In genomic region chrX:107654778-107655761, GRCh38 we compare ENCODE assay signal across 8 cellular contexts. TPM values are rescaled to one million over a fixed set of nuclear protein-coding genes. Genes with fewer than 3 reads are reported as not detected.
DNase-seq lines count a peak whose midpoint lies in the region; ATAC-seq and TF ChIP-seq lines count a peak whose summit lies in the region.

No MANE protein-coding gene starts in this region.

- H3K27me3 ChIP-seq in A673 (replicated peaks; ENCODE audit: insufficient read depth, low read depth, low read length, poor library complexity) (no peaks in the 10 kb centered on the region), SJSA1 (replicated peaks) (no peaks in the 10 kb centered on the region)

- no peak overlapping the region for H3K27ac ChIP-seq in A673 (ENCODE audit: low read depth, low read length, poor library complexity, severe bottlenecking)
- peak overlapping the region; percentile 51 for H3K27ac ChIP-seq in SJSA1

- H3K4me1 ChIP-seq in A673 (ENCODE audit: insufficient read depth, low read length, poor library complexity, severe bottlenecking) = no peaks in the 10 kb centered on the region
- peaks cover 15% of the 10 kb centered on the region for H3K4me1 ChIP-seq in SJSA1 (replicated peaks)

- POLR2A ChIA-PET in A673 (lab: Charles Lee; ENCODE audit: low non-redundant PET) = no interaction called here

- H3K36me3 Mint-ChIP-seq in activated naive CD4-positive, alpha-beta T cell treated with anti-CD3 and anti-CD28 coated beads, Interleukin-2, amount 50 U/mL, for 72 hours = no peaks in the 10 kb centered on the region

- no peaks in the 10 kb centered on the region for H3K9me3 Mint-ChIP-seq in activated naive CD4-positive, alpha-beta T cell treated with anti-CD3 and anti-CD28 coated beads, Interleukin-2, amount 50 U/mL, for 72 hours

- TF ChIP-seq CTCF in A673 (conservative IDR thresholded peaks at IDR 0.05; ENCODE audit: low read depth, low read length) = peak; percentile 85

- H3K36me3 ChIP-seq in A673 (ENCODE audit: insufficient read depth, low read length, poor library complexity, severe bottlenecking) = no peaks in the 10 kb centered on the region
- no peaks in the 10 kb centered on the region for H3K36me3 ChIP-seq in SJSA1

- H3K27ac Mint-ChIP-seq in activated naive CD4-positive, alpha-beta T cell treated with anti-CD3 and anti-CD28 coated beads, Interleukin-2, amount 50 U/mL, for 72 hours = no peak overlapping the region

- intact Hi-C loops in A673 (cut with micrococcal nuclease; ENCODE audit: unreplicated experiment) = loop anchor here (5.0 kb wide), 1 partner anchor 62 kb away; no protein-coding TSS in a partner anchor
- intact Hi-C loops in left cardiac atrium (cut with DNase I) = loop anchor here in 1 of 2 donors (10.0 kb wide), 1 partner anchor 250 kb away; no protein-coding TSS in a partner anchor

- no peaks in the 10 kb centered on the region for H3K9me3 ChIP-seq in A673 (ENCODE audit: low read depth, low read length, poor library complexity, severe bottlenecking)
- no peaks in the 10 kb centered on the region for H3K9me3 ChIP-seq in SJSA1 (replicated peaks)

- no TSS peak for BruUV-seq in A673 (replicated peaks; lab: Mats Ljungman, UMichigan)

- CTCF ChIA-PET in A673 (lab: Charles Lee) = interaction anchor here (0.8 kb wide), 1 partner anchor 18 kb away, joined by 4 read pairs; no protein-coding TSS in a partner anchor

- ATAC-seq in GM18519 (IDR thresholded peaks at IDR 0.05; ENCODE audit: low FRiP score, unreplicated experiment) = peak; percentile 56
- ATAC-seq in HG03354 (IDR thresholded peaks at IDR 0.05; ENCODE audit: poor library complexity, severe bottlenecking, unreplicated experiment) = peak; percentile 87
- peak; percentile 87 for ATAC-seq in activated naive CD4-positive, alpha-beta T cell treated with anti-CD3 and anti-CD28 coated beads, Interleukin-2, amount 50 U/mL, for 72 hours
- peak; percentile 69 to 86 for ATAC-seq in left cardiac atrium

- H3K4me3 ChIP-seq in A673 (ENCODE audit: low read depth, low read length, poor library complexity, severe bottlenecking) = no peak overlapping the region
- peak overlapping the region; percentile 4 for H3K4me3 ChIP-seq in SJSA1
- H3K4me3 ChIP-seq in skeletal muscle cell (ENCODE audit: low read depth, low read length) = no peak overlapping the region

- DNase-seq in A673 (ENCODE audit: low spot score) = peak; percentile 65
- DNase-seq in SJSA1 (ENCODE audit: low read depth in 1 of 2, low spot score in 2 of 2) = peak; percentile 80 to 83
- peak in 1 of 2 donors; percentile 71 for DNase-seq in activated naive CD4-positive, alpha-beta T cell treated with anti-CD3 and anti-CD28 coated beads, Interleukin-2, amount 50 U/mL, for 72 hours (ENCODE audit: low spot score in 2 of 2)
- DNase-seq in left cardiac atrium = peak; percentile 63
- DNase-seq in skeletal muscle cell (ENCODE audit: low read depth) = peak; percentile 70
- DNase-seq in LoVo (ENCODE audit: low spot score) = no peak

RNA-seq across cellular contexts. Expression of gene PRPS1, which starts 26.8 kb away (rescaled TPM):
- total RNA-seq in A673 (2021) = 87.3 and 88.1 TPM in 2 replicates
- 72.0 and 117 TPM in 2 replicates for total RNA-seq in SJSA1 (2014; rRNA removed; shearing (Covaris generic))
- 100 to 1,000 TPM; 107 to 135 TPM for total RNA-seq in activated naive CD4-positive, alpha-beta T cell treated with anti-CD3 and anti-CD28 coated beads, Interleukin-2, amount 50 U/mL, for 72 hours
- 10 to 100 TPM; 24.3 to 29.1 TPM for total RNA-seq in left cardiac atrium
